In genomic region chr4:145775406-145775805, GRCh38 we compare ENCODE assay signal across 22 cellular contexts.
"Had no signal": no experiment of that assay in that cellular context is flagged by ENCODE, and none has a peak within 500 bp of the region (broad histone marks: within the 10 kb centered on the region; RNA-seq: fewer than 3 reads in every experiment).

No MANE protein-coding gene starts in this region.

- H3K9me3 Mint-ChIP-seq: activated CD4-positive, alpha-beta memory T cell treated with anti-CD3 and anti-CD28 coated beads for 36 hours; activated T-cell treated with anti-CD3 and anti-CD28 coated beads, Interleukin-2, amount 50 U/mL, for 4 hours; memory B cell; naive thymus-derived CD8-positive, alpha-beta T cell had no signal

- H3K9me3 ChIP-seq: colonic mucosa, esophagus squamous epithelium, neutrophil, tibial artery had no signal

- DNase-seq: activated CD4-positive, alpha-beta memory T cell treated with anti-CD3 and anti-CD28 coated beads for 36 hours; activated CD4-positive, alpha-beta T cell treated with anti-CD3 and anti-CD28 coated beads for 1 hour; activated CD8-positive, alpha-beta memory T cell treated with anti-CD3 and anti-CD28 coated beads, Interleukin-2, amount 10 ng/mL, durations not matched to agents 7 days and 5 days; activated gamma-delta T cell; activated T-cell treated with anti-CD3 and anti-CD28 coated beads, Interleukin-2, amount 50 U/mL, for 4 hours; amniotic stem cell; caudate nucleus; colonic mucosa; esophagus squamous epithelium; glutamatergic neuron; hypothalamus; kidney; left ventricle myocardium superior; naive thymus-derived CD8-positive, alpha-beta T cell; retina; stimulated activated CD4-positive, alpha-beta T cell treated with anti-CD3 and anti-CD28 coated beads, Interleukin-12 subunit alpha, Interleukin-12 subunit beta, amount 100 ng/mL, for 4 hours; stimulated activated CD4-positive, alpha-beta T cell treated with anti-CD3 and anti-CD28 coated beads, Interleukin-2, amount 100 ng/mL, for 24 hours; tibial artery had no signal

- H3K4me1 Mint-ChIP-seq: memory B cell had no signal

- H3K9ac ChIP-seq: parathyroid adenoma had no signal

- ATAC-seq: activated CD8-positive, alpha-beta memory T cell treated with anti-CD3 and anti-CD28 coated beads, Interleukin-2, amount 10 ng/mL, durations not matched to agents 7 days and 5 days; activated T-cell treated with anti-CD3 and anti-CD28 coated beads, Interleukin-2, amount 50 U/mL, for 4 hours; left ventricle myocardium superior; naive thymus-derived CD8-positive, alpha-beta T cell had no signal

- H3K79me2 ChIP-seq: parathyroid adenoma had no signal

- H3K27ac Mint-ChIP-seq: activated CD4-positive, alpha-beta memory T cell treated with anti-CD3 and anti-CD28 coated beads for 36 hours; activated CD8-positive, alpha-beta memory T cell treated with anti-CD3 and anti-CD28 coated beads, Interleukin-2, amount 10 ng/mL, durations not matched to agents 7 days and 5 days; activated naive CD8-positive, alpha-beta T cell; memory B cell; naive thymus-derived CD8-positive, alpha-beta T cell had no signal

- H3K27me3 ChIP-seq: colonic mucosa, esophagus squamous epithelium, neutrophil, tibial artery had no signal

- H3K27me3 Mint-ChIP-seq: activated CD4-positive, alpha-beta memory T cell treated with anti-CD3 and anti-CD28 coated beads for 36 hours; activated CD8-positive, alpha-beta memory T cell treated with anti-CD3 and anti-CD28 coated beads, Interleukin-2, amount 10 ng/mL, durations not matched to agents 7 days and 5 days; activated naive CD8-positive, alpha-beta T cell; memory B cell; naive thymus-derived CD8-positive, alpha-beta T cell had no signal

- H2AFZ ChIP-seq: parathyroid adenoma had no signal

- H3K36me3 ChIP-seq: colonic mucosa, neutrophil had no signal

- H3K4me3 ChIP-seq: colonic mucosa, esophagus squamous epithelium, tibial artery had no signal

- H3K4me3 Mint-ChIP-seq: activated CD4-positive, alpha-beta memory T cell treated with anti-CD3 and anti-CD28 coated beads for 36 hours; activated CD8-positive, alpha-beta memory T cell treated with anti-CD3 and anti-CD28 coated beads, Interleukin-2, amount 10 ng/mL, durations not matched to agents 7 days and 5 days; activated naive CD8-positive, alpha-beta T cell; activated T-cell treated with anti-CD3 and anti-CD28 coated beads, Interleukin-2, amount 50 U/mL, for 4 hours; memory B cell; naive thymus-derived CD8-positive, alpha-beta T cell had no signal

- H3K4me1 ChIP-seq: colonic mucosa, esophagus squamous epithelium, parathyroid adenoma, tibial artery had no signal

- H3K27ac ChIP-seq: colonic mucosa, esophagus squamous epithelium, neutrophil, parathyroid adenoma, tibial artery had no signal
